Comparison of ENCODE assay signal across 8 cellular contexts in the genomic region with DNA sequence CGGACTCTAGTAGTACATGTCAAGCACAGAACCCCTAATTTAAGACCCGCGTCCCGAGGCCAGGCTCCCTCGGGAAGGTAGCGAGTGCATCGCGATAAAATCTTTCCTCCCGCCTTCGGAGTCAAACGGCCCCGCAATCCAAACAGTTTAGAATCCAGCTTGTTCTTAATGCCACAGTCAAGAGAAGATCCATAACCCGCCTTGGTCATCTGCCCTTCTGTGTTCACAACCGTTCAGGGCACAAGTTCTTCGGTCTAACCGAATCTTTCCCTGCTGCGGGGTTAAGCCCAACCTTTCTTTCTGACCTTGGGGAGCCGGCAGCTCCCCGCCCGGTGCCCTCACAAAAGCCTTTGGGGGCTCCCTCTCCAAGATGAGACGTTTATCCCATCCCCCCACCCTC. TPM values are rescaled to one million over a fixed set of nuclear protein-coding genes. Genes with fewer than 3 reads are reported as not detected.
DNase-seq lines count a peak whose midpoint lies in the region; ATAC-seq, FAIRE-seq and TF ChIP-seq lines count a peak whose summit lies in the region.

No MANE protein-coding gene starts in this region.

- DNase-seq in CD14-positive monocyte (ENCODE audit: low spot score) (no peak), HL-60 (ENCODE audit: low read depth in 1 of 2, low spot score in 1 of 2) (peak in 1 of 2 experiments; percentile 8), right cardiac atrium (no peak), gastrocnemius medialis (no peak), GM10266 (ENCODE audit: extremely low spot score) (no peak), GM12891 (ENCODE audit: insufficient read length, low spot score) (no peak)
- DNase-seq in activated T-helper 1 cell treated with anti-CD3 and anti-CD28 coated beads, Interleukin-12 subunit alpha, Interleukin-12 subunit beta, Interleukin-2, Interleukin-4 antibody, amounts not matched to agents 30 ng/mL and 10 ng/mL and 1 ng/mL, durations not matched to agents 14 hours and 24 hours and 36 hours (ENCODE audit: low spot score): no peak

- intact Hi-C loops in CD14-positive monocyte (cut with micrococcal nuclease): loop anchor here in 1 of 2 donors (5.0 kb wide), 1 partner anchor 39 kb away; the partner anchor contains the start of gene COG1
- intact Hi-C loops in activated T-helper 1 cell treated with anti-CD3 and anti-CD28 coated beads, Interleukin-12 subunit alpha, Interleukin-12 subunit beta, Interleukin-2, Interleukin-4 antibody, amounts not matched to agents 30 ng/mL and 10 ng/mL and 1 ng/mL, durations not matched to agents 14 hours and 24 hours and 36 hours (cut with micrococcal nuclease): loop anchor here (5.0 kb wide), 2 partner anchors 639 to 981 kb away; partner anchors contain the start of gene TTYH2
- intact Hi-C loops in right cardiac atrium (cut with DNase I): loop anchor here in 1 of 4 donors (5.0 kb wide), 1 partner anchor 39 kb away; the partner anchor contains the start of gene COG1
- intact Hi-C loops in gastrocnemius medialis (cut with DNase I; ENCODE audit: low total_unique reads): no loop called here

- peak overlapping the region in 6 of 7 donors; percentile 95 to 99 (median 98) for H3K27ac Mint-ChIP-seq in CD14-positive monocyte
- H3K27ac Mint-ChIP-seq in activated T-helper 1 cell treated with anti-CD3 and anti-CD28 coated beads, Interleukin-12 subunit alpha, Interleukin-12 subunit beta, Interleukin-2, Interleukin-4 antibody, amounts not matched to agents 30 ng/mL and 10 ng/mL and 1 ng/mL, durations not matched to agents 14 hours and 24 hours and 36 hours: peak overlapping the region; percentile 95

- peak overlapping the region; percentile 94 for H3K4me3 Mint-ChIP-seq in CD14-positive monocyte
- H3K4me3 Mint-ChIP-seq in activated T-helper 1 cell treated with anti-CD3 and anti-CD28 coated beads, Interleukin-12 subunit alpha, Interleukin-12 subunit beta, Interleukin-2, Interleukin-4 antibody, amounts not matched to agents 30 ng/mL and 10 ng/mL and 1 ng/mL, durations not matched to agents 14 hours and 24 hours and 36 hours: peak overlapping the region; percentile 97

- H3K4me1 ChIP-seq in right cardiac atrium (ENCODE audit: control insufficient read depth, insufficient read depth, low read length) (no peaks in the 10 kb centered on the region), gastrocnemius medialis (peaks cover 51 to 57% of the 10 kb centered on the region in 2 donors)

- ATAC-seq in right cardiac atrium: no peak
- ATAC-seq in gastrocnemius medialis: no peak
- ATAC-seq in HG03280 (IDR thresholded peaks at IDR 0.05; ENCODE audit: unreplicated experiment): no peak

- H3K4me1 Mint-ChIP-seq in CD14-positive monocyte: peaks cover 59% of the 10 kb centered on the region
- H3K4me1 Mint-ChIP-seq in activated T-helper 1 cell treated with anti-CD3 and anti-CD28 coated beads, Interleukin-12 subunit alpha, Interleukin-12 subunit beta, Interleukin-2, Interleukin-4 antibody, amounts not matched to agents 30 ng/mL and 10 ng/mL and 1 ng/mL, durations not matched to agents 14 hours and 24 hours and 36 hours (ENCODE audit: low read depth): peaks cover 63% of the 10 kb centered on the region

- no peaks in the 10 kb centered on the region for H3K9me3 Mint-ChIP-seq in CD14-positive monocyte
- H3K9me3 Mint-ChIP-seq in activated T-helper 1 cell treated with anti-CD3 and anti-CD28 coated beads, Interleukin-12 subunit alpha, Interleukin-12 subunit beta, Interleukin-2, Interleukin-4 antibody, amounts not matched to agents 30 ng/mL and 10 ng/mL and 1 ng/mL, durations not matched to agents 14 hours and 24 hours and 36 hours: no peaks in the 10 kb centered on the region

- H3K4me3 ChIP-seq in HL-60 (replicated peaks; ENCODE audit: insufficient read depth, low read length) (peak overlapping the region; percentile 98), right cardiac atrium (ENCODE audit: low read length) (peak overlapping the region; percentile 80), gastrocnemius medialis (peak overlapping the region; percentile 89 to 99 (median 96))

- peaks cover 0 to 12% of the 10 kb centered on the region in 2 donors for H3K36me3 ChIP-seq in gastrocnemius medialis

- FAIRE-seq in GM12891 (lab: Jason Lieb, UNC): no peak

- no peaks in the 10 kb centered on the region for H3K27me3 Mint-ChIP-seq in CD14-positive monocyte (ENCODE audit: low read depth in 3 of 3)
- no peaks in the 10 kb centered on the region for H3K27me3 Mint-ChIP-seq in activated T-helper 1 cell treated with anti-CD3 and anti-CD28 coated beads, Interleukin-12 subunit alpha, Interleukin-12 subunit beta, Interleukin-2, Interleukin-4 antibody, amounts not matched to agents 30 ng/mL and 10 ng/mL and 1 ng/mL, durations not matched to agents 14 hours and 24 hours and 36 hours (ENCODE audit: insufficient read depth)

- TF ChIP-seq POLR2A in gastrocnemius medialis (IDR thresholded peaks at IDR 0.05) (no peak), GM12891 (IDR thresholded peaks at IDR 0.05; ENCODE audit: low read depth, low read length) (no peak)

- TF ChIP-seq CTCF in CD14-positive monocyte (IDR thresholded peaks at IDR 0.05) (no peak), HL-60 (IDR thresholded peaks at IDR 0.05; ENCODE audit: insufficient read depth, low read length) (no peak), gastrocnemius medialis (IDR thresholded peaks at IDR 0.05 in 4 of 5, conservative IDR thresholded peaks at IDR 0.05 in 1 of 5) (no peak), GM10266 (IDR thresholded peaks at IDR 0.05; ENCODE audit: control insufficient read depth, insufficient read depth, low read depth, missing control alignments) (no peak)

- H3K9me3 ChIP-seq in right cardiac atrium (ENCODE audit: control insufficient read depth, low read length): no peaks in the 10 kb centered on the region
- no peaks in the 10 kb centered on the region for H3K9me3 ChIP-seq in gastrocnemius medialis

- H3K36me3 Mint-ChIP-seq in CD14-positive monocyte: peaks cover 14 to 20% of the 10 kb centered on the region in 2 donors
- H3K36me3 Mint-ChIP-seq in activated T-helper 1 cell treated with anti-CD3 and anti-CD28 coated beads, Interleukin-12 subunit alpha, Interleukin-12 subunit beta, Interleukin-2, Interleukin-4 antibody, amounts not matched to agents 30 ng/mL and 10 ng/mL and 1 ng/mL, durations not matched to agents 14 hours and 24 hours and 36 hours (ENCODE audit: low read depth): peaks cover 30% of the 10 kb centered on the region

- H3K27me3 ChIP-seq in HL-60 (ENCODE audit: insufficient read depth, poor library complexity, severe bottlenecking) (no peaks in the 10 kb centered on the region), right cardiac atrium (ENCODE audit: control insufficient read depth, insufficient read depth) (no peaks in the 10 kb centered on the region), gastrocnemius medialis (no peaks in the 10 kb centered on the region)

- under 1% methylated on average over 21 of the region's 21 CpGs for WGBS in right cardiac atrium

- H3K27ac ChIP-seq in HL-60 (replicated peaks) (peak overlapping the region; percentile 89), right cardiac atrium (ENCODE audit: low read length) (peak overlapping the region; percentile 55), gastrocnemius medialis (peak overlapping the region; percentile 92 to 97 (median 95))

- in situ Hi-C loops in gastrocnemius medialis (cut with MboI; ENCODE audit: low sequenced_read_pairs in 4 of 4): loop anchor here in 1 of 4 donors (5.0 kb wide), 1 partner anchor 44 kb away; no protein-coding TSS in a partner anchor

TF ChIP-seq in GM12891, 5 proteins besides CTCF, POLR2A, EP300 and RAD21:
- TF ChIP-seq TAF1 (IDR thresholded peaks at IDR 0.05; ENCODE audit: low read depth, low read length) (no peak), PAX5 (IDR thresholded peaks at IDR 0.05; ENCODE audit: insufficient read depth, low read length, severe bottlenecking) (no peak), POU2F2 (IDR thresholded peaks at IDR 0.05; ENCODE audit: low read depth, low read length) (no peak), POLR2AphosphoS5 (IDR thresholded peaks at IDR 0.05; ENCODE audit: low read depth, low read length) (no peak), SPI1 (IDR thresholded peaks at IDR 0.05; ENCODE audit: low read depth, low read length) (no peak)

RNA-seq across cellular contexts. Expression of gene CPSF4L, which starts 30.3 kb away (rescaled TPM):
- polyA plus RNA-seq in CD14-positive monocyte (not detected), right cardiac atrium (not detected)
- not detected in 2 replicates for total RNA-seq in activated T-helper 1 cell treated with anti-CD3 and anti-CD28 coated beads, Interleukin-12 subunit alpha, Interleukin-12 subunit beta, Interleukin-2, Interleukin-4 antibody, amounts not matched to agents 30 ng/mL and 10 ng/mL and 1 ng/mL, durations not matched to agents 14 hours and 24 hours and 36 hours
- total RNA-seq in right cardiac atrium (not detected), gastrocnemius medialis (not detected)
- not detected for polyA plus RNA-seq in GM12891 (2012; ENCODE audit: low read depth, missing spikeins)

RNA-seq across cellular contexts. Expression of gene COG1, which starts 38.5 kb away (rescaled TPM):
- polyA plus RNA-seq in CD14-positive monocyte (1 to 10 TPM; 5.1 to 8.0 TPM), right cardiac atrium (43.2 TPM)
- total RNA-seq in activated T-helper 1 cell treated with anti-CD3 and anti-CD28 coated beads, Interleukin-12 subunit alpha, Interleukin-12 subunit beta, Interleukin-2, Interleukin-4 antibody, amounts not matched to agents 30 ng/mL and 10 ng/mL and 1 ng/mL, durations not matched to agents 14 hours and 24 hours and 36 hours: 34.3 and 37.1 TPM in 2 replicates
- total RNA-seq in right cardiac atrium (10 to 100 TPM; 38.5 to 51.4 (median 43.2) TPM), gastrocnemius medialis (10 to 100 TPM; 21.2 to 34.7 (median 26.7) TPM)
- polyA plus RNA-seq in GM12891 (2012; ENCODE audit: low read depth, missing spikeins): 18.0 TPM
